Comparison of ENCODE assay signal across 11 cellular contexts in genomic region chr10:96641396-96641795, GRCh38.
"Had no signal": no experiment of that assay in that cellular context is flagged by ENCODE, and none has a peak within 500 bp of the region (broad histone marks: within the 10 kb centered on the region; RNA-seq: fewer than 3 reads in every experiment).

No MANE protein-coding gene starts in this region.

- H3K27ac Mint-ChIP-seq: activated T-cell treated with anti-CD3 and anti-CD28 coated beads, Interleukin-2, amount 50 U/mL, for 24 hours had no signal

- H3K4me3 ChIP-seq: colonic mucosa, esophagus muscularis mucosa, hepatocyte, left ventricle myocardium inferior, spleen, thoracic aorta had no signal

- H3K27me3 Mint-ChIP-seq: activated CD4-positive, alpha-beta memory T cell treated with anti-CD3 and anti-CD28 coated beads for 36 hours; activated T-cell treated with anti-CD3 and anti-CD28 coated beads, Interleukin-2, amount 50 U/mL, for 24 hours had no signal

- H3K36me3 ChIP-seq: colonic mucosa, esophagus muscularis mucosa, left ventricle myocardium inferior, thoracic aorta had no signal

- H3K4me3 Mint-ChIP-seq: activated CD4-positive, alpha-beta memory T cell treated with anti-CD3 and anti-CD28 coated beads for 36 hours; activated T-cell treated with anti-CD3 and anti-CD28 coated beads, Interleukin-2, amount 50 U/mL, for 24 hours had no signal

- H3K36me3 Mint-ChIP-seq: activated CD4-positive, alpha-beta memory T cell treated with anti-CD3 and anti-CD28 coated beads for 36 hours had no signal

- H3K27me3 ChIP-seq: colonic mucosa, esophagus muscularis mucosa, hepatocyte, spleen had no signal

- H3K4me1 ChIP-seq: colonic mucosa, esophagus muscularis mucosa, left ventricle myocardium inferior had no signal

- H3K27ac ChIP-seq: colonic mucosa, esophagus muscularis mucosa, hepatocyte, left ventricle myocardium inferior, thoracic aorta, VCaP had no signal

- DNase-seq: activated effector memory CD4-positive, alpha-beta T cell treated with Interleukin-2 at 50 U/mL for 16 hours; activated T-cell treated with anti-CD3 and anti-CD28 coated beads, Interleukin-2, amount 50 U/mL, for 24 hours; amniotic stem cell; left ventricle myocardium inferior; spleen had no signal

- H3K9me3 Mint-ChIP-seq: activated CD4-positive, alpha-beta memory T cell treated with anti-CD3 and anti-CD28 coated beads for 36 hours; activated T-cell treated with anti-CD3 and anti-CD28 coated beads, Interleukin-2, amount 50 U/mL, for 24 hours had no signal

- H3K9me3 ChIP-seq: colonic mucosa, esophagus muscularis mucosa, left ventricle myocardium inferior, spleen, thoracic aorta had no signal
